Comparison of ENCODE assay signal across 25 cellular contexts in the genomic region with DNA sequence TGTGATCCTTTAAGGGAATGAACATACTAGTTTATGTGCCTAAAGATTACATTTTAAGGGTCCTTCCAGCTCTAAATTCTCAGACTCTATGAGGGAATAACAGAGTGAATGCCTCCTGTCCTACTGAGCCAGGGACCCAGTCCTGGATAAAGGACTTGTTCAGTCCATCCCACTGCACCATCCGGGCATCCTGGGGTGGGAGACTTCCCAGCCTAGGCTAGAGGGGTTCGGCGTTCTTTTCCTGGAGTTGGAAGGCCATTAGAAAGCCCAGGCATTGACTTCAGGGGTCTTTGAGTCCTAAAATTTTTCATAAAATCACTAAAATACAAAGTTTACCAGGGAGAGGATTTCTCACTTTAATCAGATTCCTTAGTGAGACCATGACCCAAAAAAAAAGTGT.
"Had no signal": no experiment of that assay in that cellular context is flagged by ENCODE, and none has a peak within 500 bp of the region (broad histone marks: within the 10 kb centered on the region; RNA-seq: fewer than 3 reads in every experiment).

No MANE protein-coding gene starts in this region.

- H3K9me3 ChIP-seq: gastrocnemius medialis, mucosa of descending colon, prostate gland, right atrium auricular region, thoracic aorta, tibial nerve, upper lobe of left lung had no signal

- H3K36me3 Mint-ChIP-seq: memory B cell; neural progenitor cell; stimulated activated naive B cell treated with anti-CD40 and anti-IgM and Interleukin-4, amounts not matched to agents 10 μg/mL and 1 μg/mL and 100 μg/mL, for 72 hours had no signal

- H3K27ac ChIP-seq: epithelial cell of prostate, gastrocnemius medialis, neural progenitor cell, prostate gland, right atrium auricular region, skin epidermis, thoracic aorta, tibial nerve, upper lobe of left lung had no signal

- H3K4me1 ChIP-seq: gastrocnemius medialis, neural progenitor cell, prostate gland, right atrium auricular region, tibial nerve, upper lobe of left lung had no signal

- H3K36me3 ChIP-seq: gastrocnemius medialis, neural progenitor cell, prostate gland had no signal

- H3K4me3 ChIP-seq: gastrocnemius medialis, lung, mucosa of descending colon, neural progenitor cell, prostate gland, right atrium auricular region, skin epidermis, thoracic aorta, tibial nerve, upper lobe of left lung had no signal

- H3K27ac Mint-ChIP-seq: memory B cell; mesothelial cell of epicardium; naive thymus-derived CD4-positive, alpha-beta T cell; nephron; neural progenitor cell; stimulated activated naive B cell treated with anti-CD40 and anti-IgM and Interleukin-4, amounts not matched to agents 10 μg/mL and 1 μg/mL and 100 μg/mL, for 72 hours; stimulated activated naive CD8-positive, alpha-beta T cell treated with anti-CD3 and anti-CD28 coated beads, Interleukin-15, Interleukin-2, amounts not matched to agents 100 ng/mL and 50 ng/mL, for 24 hours had no signal

- H3K27me3 ChIP-seq: gastrocnemius medialis, neural progenitor cell, right atrium auricular region, tibial nerve, upper lobe of left lung had no signal

- DNase-seq: cortex of kidney; effector CD4-positive, alpha-beta T cell; foreskin fibroblast; gastrocnemius medialis; kidney; mucosa of descending colon; stimulated activated CD4-positive, alpha-beta T cell treated with anti-CD3 and anti-CD28 coated beads, Interleukin-15, amount 100 ng/mL, for 24 hours; stimulated activated CD4-positive, alpha-beta T cell treated with anti-CD3 and anti-CD28 coated beads, Interleukin-2, amount 100 ng/mL, for 48 hours; stimulated activated naive B cell treated with anti-CD40 and anti-IgM and Interleukin-4, amounts not matched to agents 10 μg/mL and 1 μg/mL and 100 μg/mL, for 72 hours; upper lobe of left lung had no signal

- H3K4me3 Mint-ChIP-seq: memory B cell; mesothelial cell of epicardium; naive thymus-derived CD4-positive, alpha-beta T cell; nephron; neural progenitor cell; stimulated activated naive B cell treated with anti-CD40 and anti-IgM and Interleukin-4, amounts not matched to agents 10 μg/mL and 1 μg/mL and 100 μg/mL, for 72 hours; stimulated activated naive CD8-positive, alpha-beta T cell treated with anti-CD3 and anti-CD28 coated beads, Interleukin-15, Interleukin-2, amounts not matched to agents 100 ng/mL and 50 ng/mL, for 24 hours had no signal

- H3K9ac ChIP-seq: neural progenitor cell had no signal

- H3K9me3 Mint-ChIP-seq: memory B cell; mesothelial cell of epicardium; naive thymus-derived CD4-positive, alpha-beta T cell; nephron; neural progenitor cell; stimulated activated naive B cell treated with anti-CD40 and anti-IgM and Interleukin-4, amounts not matched to agents 10 μg/mL and 1 μg/mL and 100 μg/mL, for 72 hours; stimulated activated naive CD8-positive, alpha-beta T cell treated with anti-CD3 and anti-CD28 coated beads, Interleukin-15, Interleukin-2, amounts not matched to agents 100 ng/mL and 50 ng/mL, for 24 hours had no signal

- ATAC-seq: esophagus mucosa; gastrocnemius medialis; left lobe of liver; mucosa of descending colon; naive thymus-derived CD4-positive, alpha-beta T cell; stimulated activated naive B cell treated with anti-CD40 and anti-IgM and Interleukin-4, amounts not matched to agents 10 μg/mL and 1 μg/mL and 100 μg/mL, for 72 hours had no signal

- H3K27me3 Mint-ChIP-seq: memory B cell; naive thymus-derived CD4-positive, alpha-beta T cell; stimulated activated naive B cell treated with anti-CD40 and anti-IgM and Interleukin-4, amounts not matched to agents 10 μg/mL and 1 μg/mL and 100 μg/mL, for 72 hours; stimulated activated naive CD8-positive, alpha-beta T cell treated with anti-CD3 and anti-CD28 coated beads, Interleukin-15, Interleukin-2, amounts not matched to agents 100 ng/mL and 50 ng/mL, for 24 hours had no signal

- H3K4me1 Mint-ChIP-seq: memory B cell; mesothelial cell of epicardium; nephron; neural progenitor cell; stimulated activated naive B cell treated with anti-CD40 and anti-IgM and Interleukin-4, amounts not matched to agents 10 μg/mL and 1 μg/mL and 100 μg/mL, for 72 hours had no signal
